Comparison of ENCODE assay signal across 18 cellular contexts in the genomic region with DNA sequence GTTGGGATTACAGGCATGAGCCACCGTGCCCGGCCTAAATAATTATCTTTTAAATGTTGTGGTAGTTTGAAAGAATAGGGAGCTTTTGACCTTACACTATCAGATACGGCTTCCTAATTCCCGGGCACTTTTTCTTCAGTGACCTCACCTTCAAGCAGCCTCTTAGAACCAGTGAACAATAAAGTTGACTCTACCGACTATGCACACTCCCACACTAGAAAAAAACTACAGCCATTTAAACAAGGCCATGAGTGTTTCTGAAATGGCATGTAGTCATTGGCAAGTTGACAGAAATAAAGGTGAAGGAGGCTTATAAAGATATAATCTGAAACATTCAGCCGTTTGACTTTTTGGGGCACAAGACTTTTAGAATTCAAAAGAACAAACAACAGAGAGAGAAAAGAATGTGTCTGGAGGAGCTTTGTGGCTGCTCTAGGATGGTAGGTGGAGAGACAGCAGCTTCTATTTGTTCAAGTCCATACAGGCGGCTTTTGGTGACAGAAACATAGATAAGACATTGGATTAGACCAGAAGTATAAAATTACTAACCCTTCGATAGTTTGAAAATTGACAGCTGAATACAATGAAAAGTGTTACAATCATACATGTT.
DNase-seq lines count a peak whose midpoint lies in the region; ATAC-seq, FAIRE-seq and TF ChIP-seq lines count a peak whose summit lies in the region.
"Had no signal": no experiment of that assay in that cellular context is flagged by ENCODE, and none has a peak within 500 bp of the region (broad histone marks: within the 10 kb centered on the region; RNA-seq: fewer than 3 reads in every experiment).

No MANE protein-coding gene starts in this region.

- DNase-seq in breast epithelium (ENCODE audit: low spot score in 2 of 2) (no peak), MCF 10A (ENCODE audit: unreplicated experiment) (no peak), bronchial epithelial cell (ENCODE audit: low read depth) (peak; percentile 61), lung (ENCODE audit: low spot score) (no peak), foreskin melanocyte (no peak)
- DNase-seq in activated CD4-positive, alpha-beta T cell treated with anti-CD3 and anti-CD28 coated beads, Interleukin-2, amount 10 ng/mL, durations not matched to agents 7 days and 5 days = no peak
- DNase-seq in activated CD4-positive, alpha-beta T cell treated with anti-CD3 and anti-CD28 coated beads, Interleukin-2, amount 50 U/mL, for 48 hours = no peak
- DNase-seq: activated CD8-positive, alpha-beta T cell treated with anti-CD3 and anti-CD28 coated beads, Interleukin-2, amount 10 ng/mL, durations not matched to agents 7 days and 5 days; CD4-positive, alpha-beta memory T cell; KG1; mesendoderm; NCI-H1436; NCI-H510A treated with DMSO at 0.1 percent for 48 hours; stimulated activated naive CD4-positive, alpha-beta T cell treated with Interleukin-2 at 50 U/mL for 16 hours had no signal

- H3K36me3 ChIP-seq in breast epithelium (no peaks in the 10 kb centered on the region), bronchial epithelial cell (ENCODE audit: control insufficient read depth, insufficient read depth, low read length) (no peaks in the 10 kb centered on the region), lung (ENCODE audit: control insufficient read depth in 2 of 2, insufficient read depth in 2 of 2, low read length in 2 of 2) (no peaks in the 10 kb centered on the region)

- TF ChIP-seq CTCF in breast epithelium (IDR thresholded peaks at IDR 0.05) = no peak
- TF ChIP-seq CTCF in MCF 10A (IDR thresholded peaks at IDR 0.05; ENCODE audit: unreplicated experiment) = no peak
- no peak for TF ChIP-seq CTCF in bronchial epithelial cell (IDR thresholded peaks at IDR 0.05; ENCODE audit: insufficient read depth, low read length, severe bottlenecking)
- TF ChIP-seq CTCF in lung (IDR thresholded peaks at IDR 0.05; ENCODE audit: control extremely low read depth, extremely low read depth) = no peak

- intact Hi-C loops in breast epithelium (cut with DNase I; ENCODE audit: low total_unique reads) = no loop called here
- intact Hi-C loops in MCF 10A (cut with micrococcal nuclease) = no loop called here

- WGBS in lung, 2 donors = 61 to 67% methylated on average over 8 of the region's 8 CpGs

- H3K4me1 Mint-ChIP-seq in MCF 10A (ENCODE audit: insufficient read depth, unreplicated experiment) = peaks cover 10% of the 10 kb centered on the region
- H3K4me1 Mint-ChIP-seq in activated CD4-positive, alpha-beta T cell treated with anti-CD3 and anti-CD28 coated beads, Interleukin-2, amount 10 ng/mL, durations not matched to agents 7 days and 5 days = no peaks in the 10 kb centered on the region
- H3K4me1 Mint-ChIP-seq: CD4-positive, alpha-beta memory T cell had no signal

- H3K4me3 ChIP-seq in breast epithelium (no peak overlapping the region), bronchial epithelial cell (ENCODE audit: low read depth, low read length) (no peak overlapping the region), lung (no peak overlapping the region)
- H3K4me3 ChIP-seq: skin epidermis had no signal

- peak overlapping the region; percentile 43 to 59 for H3K27ac ChIP-seq in breast epithelium
- no peak overlapping the region for H3K27ac ChIP-seq in lung (ENCODE audit: low read depth in 1 of 2, low read length in 1 of 2)

- no peaks in the 10 kb centered on the region for H3K27me3 ChIP-seq in breast epithelium
- no peaks in the 10 kb centered on the region for H3K27me3 ChIP-seq in bronchial epithelial cell (ENCODE audit: control insufficient read depth, insufficient read depth, low read length)
- H3K27me3 ChIP-seq in lung (ENCODE audit: control insufficient read depth, insufficient read depth) = no peaks in the 10 kb centered on the region

- CTCF ChIA-PET in MCF 10A (lab: Yijun Ruan, JAX) = interaction anchor here (1.7 kb wide), 1 partner anchor 11 kb away, joined by 3 read pairs; no protein-coding TSS in a partner anchor
- CTCF ChIA-PET in activated CD4-positive, alpha-beta T cell treated with anti-CD3 and anti-CD28 coated beads, Interleukin-2, amount 10 ng/mL, durations not matched to agents 7 days and 5 days (lab: Charles Lee) = no interaction called here

- TF ChIP-seq POLR2A in breast epithelium (IDR thresholded peaks at IDR 0.05) = no peak

- H3K4me1 ChIP-seq in breast epithelium (no peaks in the 10 kb centered on the region), lung (ENCODE audit: control insufficient read depth in 2 of 2, insufficient read depth in 2 of 2, low read length in 2 of 2) (peaks cover 0 to 5% of the 10 kb centered on the region in 2 donors)

- no peaks in the 10 kb centered on the region for H3K9me3 ChIP-seq in breast epithelium
- H3K9me3 ChIP-seq in lung (ENCODE audit: control insufficient read depth in 2 of 2, insufficient read depth in 1 of 2, low read length in 1 of 2) = no peaks in the 10 kb centered on the region

- FAIRE-seq in bronchial epithelial cell (lab: Jason Lieb, UNC) = no peak

- no peaks in the 10 kb centered on the region for H3K27me3 Mint-ChIP-seq in MCF 10A (ENCODE audit: insufficient read depth, unreplicated experiment)
- H3K27me3 Mint-ChIP-seq in activated CD4-positive, alpha-beta T cell treated with anti-CD3 and anti-CD28 coated beads, Interleukin-2, amount 10 ng/mL, durations not matched to agents 7 days and 5 days = no peaks in the 10 kb centered on the region
- H3K27me3 Mint-ChIP-seq: CD4-positive, alpha-beta memory T cell; dendritic cell treated with granulocyte-macrophage colony-stimulating factor and Interleukin-4, amounts not matched to agents 40 ng/mL and 50 ng/mL, for 4 days had no signal

- no peak overlapping the region for H3K27ac Mint-ChIP-seq in MCF 10A (ENCODE audit: low read depth, unreplicated experiment)
- no peak overlapping the region for H3K27ac Mint-ChIP-seq in activated CD4-positive, alpha-beta T cell treated with anti-CD3 and anti-CD28 coated beads, Interleukin-2, amount 10 ng/mL, durations not matched to agents 7 days and 5 days
- H3K27ac Mint-ChIP-seq: activated CD8-positive, alpha-beta T cell treated with anti-CD3 and anti-CD28 coated beads, Interleukin-2, amount 10 ng/mL, durations not matched to agents 7 days and 5 days; activated T-helper 1 cell treated with anti-CD3 and anti-CD28 coated beads, Interleukin-12 subunit alpha, Interleukin-12 subunit beta, Interleukin-2, Interleukin-4 antibody, amounts not matched to agents 30 ng/mL and 10 ng/mL and 1 ng/mL, durations not matched to agents 14 hours and 24 hours and 36 hours; CD4-positive, alpha-beta memory T cell; dendritic cell treated with granulocyte-macrophage colony-stimulating factor and Interleukin-4, amounts not matched to agents 40 ng/mL and 50 ng/mL, for 4 days had no signal

- POLR2A ChIA-PET in MCF 10A (lab: Yijun Ruan, JAX) = interaction anchor here (1.2 kb wide), 1 partner anchor 29 kb away, joined by 3 read pairs; no protein-coding TSS in a partner anchor
- POLR2A ChIA-PET in activated CD4-positive, alpha-beta T cell treated with anti-CD3 and anti-CD28 coated beads, Interleukin-2, amount 10 ng/mL, durations not matched to agents 7 days and 5 days (lab: Charles Lee) = no interaction called here

- no peaks in the 10 kb centered on the region for H3K9me3 Mint-ChIP-seq in MCF 10A (ENCODE audit: unreplicated experiment)
- no peaks in the 10 kb centered on the region for H3K9me3 Mint-ChIP-seq in activated CD4-positive, alpha-beta T cell treated with anti-CD3 and anti-CD28 coated beads, Interleukin-2, amount 10 ng/mL, durations not matched to agents 7 days and 5 days
- H3K9me3 Mint-ChIP-seq: activated T-helper 1 cell treated with anti-CD3 and anti-CD28 coated beads, Interleukin-12 subunit alpha, Interleukin-12 subunit beta, Interleukin-2, Interleukin-4 antibody, amounts not matched to agents 30 ng/mL and 10 ng/mL and 1 ng/mL, durations not matched to agents 14 hours and 24 hours and 36 hours; dendritic cell treated with granulocyte-macrophage colony-stimulating factor and Interleukin-4, amounts not matched to agents 40 ng/mL and 50 ng/mL, for 4 days had no signal

- no peak overlapping the region for H3K4me3 Mint-ChIP-seq in MCF 10A (ENCODE audit: unreplicated experiment)
- no peak overlapping the region for H3K4me3 Mint-ChIP-seq in activated CD4-positive, alpha-beta T cell treated with anti-CD3 and anti-CD28 coated beads, Interleukin-2, amount 10 ng/mL, durations not matched to agents 7 days and 5 days
- H3K4me3 Mint-ChIP-seq: activated CD8-positive, alpha-beta T cell treated with anti-CD3 and anti-CD28 coated beads, Interleukin-2, amount 10 ng/mL, durations not matched to agents 7 days and 5 days; activated T-helper 1 cell treated with anti-CD3 and anti-CD28 coated beads, Interleukin-12 subunit alpha, Interleukin-12 subunit beta, Interleukin-2, Interleukin-4 antibody, amounts not matched to agents 30 ng/mL and 10 ng/mL and 1 ng/mL, durations not matched to agents 14 hours and 24 hours and 36 hours; CD4-positive, alpha-beta memory T cell; dendritic cell treated with granulocyte-macrophage colony-stimulating factor and Interleukin-4, amounts not matched to agents 40 ng/mL and 50 ng/mL, for 4 days had no signal

- no peaks in the 10 kb centered on the region for H3K36me3 Mint-ChIP-seq in MCF 10A (ENCODE audit: insufficient read depth, unreplicated experiment)
- no peaks in the 10 kb centered on the region for H3K36me3 Mint-ChIP-seq in activated CD4-positive, alpha-beta T cell treated with anti-CD3 and anti-CD28 coated beads, Interleukin-2, amount 10 ng/mL, durations not matched to agents 7 days and 5 days (ENCODE audit: low read depth)
- H3K36me3 Mint-ChIP-seq: CD4-positive, alpha-beta memory T cell had no signal

- ATAC-seq in lung (ENCODE audit: insufficient read depth, low FRiP score) (peak; percentile 84), esophagus mucosa (no peak)
- ATAC-seq: activated CD8-positive, alpha-beta T cell treated with anti-CD3 and anti-CD28 coated beads, Interleukin-2, amount 10 ng/mL, durations not matched to agents 7 days and 5 days had no signal

- no TSS peak for BruUV-seq in MCF 10A (replicated peaks; lab: Mats Ljungman, UMichigan)

Comparison
In these comparisons a context has a peak if more than half of its experiments do, and no peak if none do; other contexts are left out.
1. H3K27ac ChIP-seq: peak in breast epithelium (2 of 2); none in lung (0 of 2).